Comparison of ENCODE assay signal across 34 cellular contexts in the genomic region with DNA sequence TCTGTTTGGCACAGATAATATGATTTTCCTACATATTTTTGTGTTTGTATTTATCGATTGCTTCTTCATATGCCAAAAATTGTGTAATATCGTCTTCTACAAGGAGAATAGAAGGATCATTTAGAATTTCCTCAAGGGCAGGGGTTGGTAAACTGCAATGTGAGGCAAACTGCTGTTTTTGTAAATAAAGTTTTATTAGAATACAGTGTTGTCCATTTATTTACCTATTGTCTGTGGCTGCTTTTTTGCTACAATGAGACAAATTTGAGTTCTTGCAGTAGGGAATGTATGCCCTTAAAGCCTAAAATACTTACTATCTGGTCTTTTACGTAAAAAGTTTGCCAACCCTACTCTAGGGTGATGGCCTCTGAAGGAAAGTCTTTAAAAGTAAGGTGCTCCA.
"Had no signal": no experiment of that assay in that cellular context is flagged by ENCODE, and none has a peak within 500 bp of the region (broad histone marks: within the 10 kb centered on the region; RNA-seq: fewer than 3 reads in every experiment).

No MANE protein-coding gene starts in this region.

- DNase-seq: Karpas-422, Kasumi-1, MG63, MM.1S, MV-4-11, NCI-H1048, NCI-H1092, NCI-H1092 treated with DMSO at 0.1 percent for 48 hours, NCI-H1105, NCI-H1105 treated with DMSO at 0.1 percent for 48 hours, NCI-H1417, NCI-H1417 treated with DMSO at 0.1 percent for 48 hours, NCI-H1436, NCI-H1436 treated with DMSO at 0.1 percent for 48 hours, NCI-H146, NCI-H1694, NCI-H1694 treated with DMSO at 0.1 percent for 48 hours, NCI-H187, NCI-H187 treated with DMSO at 0.1 percent for 48 hours, NCI-H1930, NCI-H2029, NCI-H2029 treated with DMSO at 0.1 percent for 48 hours, NCI-H2081, NCI-H2081 treated with DMSO at 0.1 percent for 48 hours, NCI-H2107, NCI-H2171, NCI-H2171 treated with DMSO at 0.1 percent for 48 hours, NCI-H2227 treated with DMSO at 0.1 percent for 48 hours, NCI-H226, NCI-H345, NCI-H446, NCI-H446 treated with DMSO at 0.1 percent for 48 hours, NCI-H510A, NCI-H510A treated with DMSO at 0.1 percent for 48 hours had no signal

- H3K27me3 ChIP-seq: MG63 had no signal

- H3K4me3 ChIP-seq: MG63 had no signal

- H3K36me3 ChIP-seq: MG63 had no signal

- H3K9me3 ChIP-seq: MG63 had no signal
